ENCODE assay signal across 9 cellular contexts in genomic region chr17:81976332-81977210, GRCh38. TPM values are rescaled to one million over a fixed set of nuclear protein-coding genes. Genes with fewer than 3 reads are reported as not detected.
DNase-seq lines count a peak whose midpoint lies in the region; ATAC-seq, FAIRE-seq and TF ChIP-seq lines count a peak whose summit lies in the region.
"Had no signal": no experiment of that assay in that cellular context is flagged by ENCODE, and none has a peak within 500 bp of the region (broad histone marks: within the 10 kb centered on the region; RNA-seq: fewer than 3 reads in every experiment).

No MANE protein-coding gene starts in this region.

- H3K9me3 ChIP-seq in DOHH2 (ENCODE audit: control insufficient read depth, insufficient read depth, low read length): no peaks in the 10 kb centered on the region; the same call in 1 of the 2 replicates
- H3K9me3 ChIP-seq in OCI-LY7 (ENCODE audit: low read length): peaks cover 9% of the 10 kb centered on the region; the same call in 1 of the 2 replicates
- no peaks in the 10 kb centered on the region for H3K9me3 ChIP-seq in keratinocyte (ENCODE audit: control insufficient read depth, low read depth, low read length)

- H3K4me2 ChIP-seq in DOHH2 (ENCODE audit: low read length) (peak overlapping the region; percentile 95), OCI-LY7 (ENCODE audit: low read length) (peak overlapping the region; percentile 95), keratinocyte (ENCODE audit: control insufficient read depth, extremely low read depth, insufficient read depth, low read depth, low read length) (peak overlapping the region; percentile 83)

- peaks cover 12% of the 10 kb centered on the region; the same call in 1 of the 2 replicates for H3K36me3 ChIP-seq in DOHH2 (ENCODE audit: control insufficient read depth, low read length)
- peaks cover 14% of the 10 kb centered on the region; the same call in 1 of the 2 replicates for H3K36me3 ChIP-seq in OCI-LY7 (ENCODE audit: insufficient read depth, low read length)
- no peaks in the 10 kb centered on the region for H3K36me3 ChIP-seq in keratinocyte (ENCODE audit: control insufficient read depth in 2 of 2, extremely low read depth in 1 of 2, insufficient read depth in 2 of 2, low read length in 2 of 2)

- H3K9me2 ChIP-seq in DOHH2 (replicated peaks; ENCODE audit: control insufficient read depth, low read length) (no peaks in the 10 kb centered on the region), OCI-LY7 (ENCODE audit: insufficient read depth, low read length) (no peaks in the 10 kb centered on the region)

- CTCF ChIA-PET in OCI-LY7 (lab: Charles Lee; ENCODE audit: unreplicated experiment): interaction anchor here (1.1 kb wide), 1 partner anchor 44 kb away, joined by 3 read pairs; no protein-coding TSS in a partner anchor

- H3K27ac ChIP-seq in DOHH2 (ENCODE audit: low read depth, low read length) (peak overlapping the region; percentile 53), OCI-LY7 (ENCODE audit: low read depth, low read length, poor library complexity, severe bottlenecking) (peak overlapping the region; percentile 59), keratinocyte (ENCODE audit: control insufficient read depth, insufficient read depth, low read length) (peak overlapping the region; percentile 60)

- H3K4me3 ChIP-seq in DOHH2 (ENCODE audit: low read length) (peak overlapping the region; percentile 93), OCI-LY7 (ENCODE audit: low read depth, low read length, poor library complexity, severe bottlenecking) (peak overlapping the region; percentile 85), astrocyte of the spinal cord (ENCODE audit: low read depth, low read length) (peak overlapping the region; percentile 81), keratinocyte (ENCODE audit: control insufficient read depth in 2 of 3, extremely low read depth in 1 of 3, insufficient read depth in 2 of 3, low read depth in 1 of 3, low read length in 3 of 3) (peak overlapping the region; percentile 63 to 87 (median 83))

- TF ChIP-seq CTCF in DOHH2 (IDR thresholded peaks at IDR 0.05; ENCODE audit: low read depth, low read length, poor library complexity, severe bottlenecking): no peak
- no peak for TF ChIP-seq CTCF in OCI-LY7 (conservative IDR thresholded peaks at IDR 0.05; ENCODE audit: low read length)
- TF ChIP-seq CTCF in astrocyte of the spinal cord (IDR thresholded peaks at IDR 0.05; ENCODE audit: low read depth, low read length): no peak
- TF ChIP-seq CTCF in keratinocyte (optimal IDR thresholded peaks at IDR 0.05 in 1 of 3, IDR thresholded peaks at IDR 0.05 in 1 of 3, conservative IDR thresholded peaks at IDR 0.05 in 1 of 3; ENCODE audit: extremely low read depth in 1 of 3, insufficient read depth in 2 of 3, low read length in 3 of 3): no peak

- no peaks in the 10 kb centered on the region for H3K9me1 ChIP-seq in keratinocyte (ENCODE audit: control insufficient read depth, extremely low read depth, insufficient read depth, low read length)

- FAIRE-seq in keratinocyte (lab: Jason Lieb, UNC): no peak

- in situ Hi-C loops in astrocyte of the spinal cord (cut with HindIII; ENCODE audit: low sequenced_read_pairs): no loop called here

- ATAC-seq in HG03060 (IDR thresholded peaks at IDR 0.05; ENCODE audit: low read depth, unreplicated experiment): peak; percentile 7

- H2AFZ ChIP-seq in OCI-LY7 (ENCODE audit: low read length): peak overlapping the region; percentile 63
- H2AFZ ChIP-seq in keratinocyte (ENCODE audit: control insufficient read depth, low read length): peak overlapping the region; percentile 91

- dilution Hi-C loops in keratinocyte (cut with MboI; ENCODE audit: extremely low pct_ligation_motif_present, low sequenced_read_pairs): no loop called here

- H3K79me2 ChIP-seq in DOHH2 (ENCODE audit: control insufficient read depth, low read length) (peaks cover 10% of the 10 kb centered on the region), OCI-LY7 (ENCODE audit: insufficient read depth, low read depth, low read length) (peaks cover 10% of the 10 kb centered on the region; the same call in 1 of the 2 replicates), keratinocyte (ENCODE audit: control insufficient read depth, insufficient read depth, low read length) (no peaks in the 10 kb centered on the region)

- H3K27me3 ChIP-seq in DOHH2 (ENCODE audit: control insufficient read depth, low read length) (no peaks in the 10 kb centered on the region), keratinocyte (ENCODE audit: control insufficient read depth, extremely low read depth, insufficient read depth, low read length) (no peaks in the 10 kb centered on the region)

- peak overlapping the region; percentile 86 for H3K9ac ChIP-seq in keratinocyte (ENCODE audit: control insufficient read depth, extremely low read depth, insufficient read depth, low read length)

- DNase-seq in OCI-LY7 (ENCODE audit: low spot score) (peak; percentile 48), astrocyte of the spinal cord (ENCODE audit: low read depth, low spot score) (no peak), keratinocyte (ENCODE audit: low read depth, low spot score) (no peak), KG1 (lab: John Stamatoyannopoulos, UW) (no peak), cerebellar nuclear complex (lab: John Stamatoyannopoulos, UW) (no peak)
- peak; percentile 58 for DNase-seq in stimulated activated CD4-positive, alpha-beta T cell treated with anti-CD3 and anti-CD28 coated beads, Interleukin-1b, Interleukin-23, amount 100 ng/mL, for 48 hours

- intact Hi-C loops in OCI-LY7 (cut with micrococcal nuclease; ENCODE audit: unreplicated experiment): loop anchor here (1.0 kb wide), 1 partner anchor 8 kb away; no protein-coding TSS in a partner anchor

- TSS peak; percentile 90 for BruUV-seq in OCI-LY7 (replicated peaks; lab: Mats Ljungman, UMichigan)

- no peaks in the 10 kb centered on the region for H4K20me1 ChIP-seq in DOHH2 (ENCODE audit: control insufficient read depth, insufficient read depth, low read depth, low read length)
- H4K20me1 ChIP-seq in OCI-LY7 (ENCODE audit: insufficient read depth, low read length): no peaks in the 10 kb centered on the region
- H4K20me1 ChIP-seq in keratinocyte (ENCODE audit: control insufficient read depth, extremely low read depth, insufficient read depth, low read length): no peaks in the 10 kb centered on the region

- peaks cover 16% of the 10 kb centered on the region for H3K4me1 ChIP-seq in DOHH2 (ENCODE audit: control insufficient read depth, low read length)
- H3K4me1 ChIP-seq in OCI-LY7 (ENCODE audit: insufficient read depth, low read length, poor library complexity, severe bottlenecking): peaks cover 20% of the 10 kb centered on the region
- peaks cover 14% of the 10 kb centered on the region for H3K4me1 ChIP-seq in keratinocyte (ENCODE audit: control insufficient read depth, extremely low read depth, insufficient read depth, low read length)

- H3F3A ChIP-seq in DOHH2 (ENCODE audit: control insufficient read depth, insufficient read depth): no peaks in the 10 kb centered on the region; the same call in 1 of the 2 replicates

- POLR2A ChIA-PET in OCI-LY7 (lab: Charles Lee): interaction anchor here (0.5 to 0.9 kb wide), 5 partner anchors 8 to 885 kb away, joined by 3 to 7 read pairs (median 3); no protein-coding TSS in a partner anchor

RNA-seq across cellular contexts. Expression of gene ASPSCR1, which starts 0.9 kb away (rescaled TPM):
- 66.7 and 89.1 TPM in 2 replicates for total RNA-seq in OCI-LY7 (2014; rRNA removed; shearing (Covaris generic))
- total RNA-seq in OCI-LY7 (2022): 77.8 and 81.8 TPM in 2 replicates
- polyA plus RNA-seq in keratinocyte: 5.2 to 8.3 TPM (median 6.7 TPM) in 3 replicates
- 5.0 TPM for polyA plus RNA-seq in keratinocyte (2011; ENCODE audit: low read depth)
- 3.0 and 9.1 TPM in 2 replicates for polyA plus RNA-seq in keratinocyte (2011; cell fraction: cytosol; rRNA removed)
- 8.5 and 12.9 TPM in 2 replicates for polyA plus RNA-seq in keratinocyte (2011; cell fraction: nucleus; rRNA removed)
- polyA plus RNA-seq in keratinocyte (2012; ENCODE audit: low replicate concordance): 11.5 TPM in 2 replicates
- polyA minus RNA-seq in keratinocyte: 4.7 to 10.0 TPM (median 6.3 TPM) in 3 replicates
- polyA minus RNA-seq in keratinocyte (2011; cell fraction: cytosol; rRNA and poly(A)+ RNA removed): 24.2 TPM
- polyA minus RNA-seq in keratinocyte (2011; cell fraction: nucleus; rRNA and poly(A)+ RNA removed): 6.4 and 8.9 TPM in 2 replicates

RNA-seq across cellular contexts. Expression of gene NOTUM, which starts 15.6 kb away (rescaled TPM):
- total RNA-seq in OCI-LY7 (2014; rRNA removed; shearing (Covaris generic)): 3.6 and 4.4 TPM in 2 replicates
- 0.88 and 1.9 TPM in 2 replicates for total RNA-seq in OCI-LY7 (2022)
- not detected in 3 replicates for polyA plus RNA-seq in keratinocyte
- not detected for polyA plus RNA-seq in keratinocyte (2011; ENCODE audit: low read depth)
- polyA plus RNA-seq in keratinocyte (2011; cell fraction: cytosol; rRNA removed): not detected in 2 replicates
- not detected in 2 replicates for polyA plus RNA-seq in keratinocyte (2011; cell fraction: nucleus; rRNA removed)
- not detected in 2 replicates for polyA plus RNA-seq in keratinocyte (2012; ENCODE audit: low replicate concordance)
- not detected in 3 replicates for polyA minus RNA-seq in keratinocyte
- polyA minus RNA-seq in keratinocyte (2011; cell fraction: cytosol; rRNA and poly(A)+ RNA removed): not detected
- not detected in 2 replicates for polyA minus RNA-seq in keratinocyte (2011; cell fraction: nucleus; rRNA and poly(A)+ RNA removed)

RNA-seq across cellular contexts. Expression of gene MYADML2, which starts 29.5 kb away (rescaled TPM):
- total RNA-seq in OCI-LY7 (2014; rRNA removed; shearing (Covaris generic)): 0.19 TPM in 1 of 2 replicates, not detected in the other
- total RNA-seq in OCI-LY7 (2022): not detected in 2 replicates
- not detected in 3 replicates for polyA plus RNA-seq in keratinocyte
- not detected for polyA plus RNA-seq in keratinocyte (2011; ENCODE audit: low read depth)
- polyA plus RNA-seq in keratinocyte (2011; cell fraction: cytosol; rRNA removed): not detected in 2 replicates
- not detected in 2 replicates for polyA plus RNA-seq in keratinocyte (2011; cell fraction: nucleus; rRNA removed)
- polyA plus RNA-seq in keratinocyte (2012; ENCODE audit: low replicate concordance): not detected in 2 replicates
- polyA minus RNA-seq in keratinocyte: not detected in 3 replicates
- not detected for polyA minus RNA-seq in keratinocyte (2011; cell fraction: cytosol; rRNA and poly(A)+ RNA removed)
- polyA minus RNA-seq in keratinocyte (2011; cell fraction: nucleus; rRNA and poly(A)+ RNA removed): not detected in 2 replicates
- total RNA-seq: SK-MEL-5 had no signal

RNA-seq across cellular contexts. Expression of gene PYCR1, which starts 39.5 kb away (rescaled TPM):
- total RNA-seq in OCI-LY7 (2014; rRNA removed; shearing (Covaris generic)): 211 and 239 TPM in 2 replicates
- 165 and 173 TPM in 2 replicates for total RNA-seq in OCI-LY7 (2022)
- 22.2 to 27.9 TPM (median 27.9 TPM) in 3 replicates for polyA plus RNA-seq in keratinocyte
- 2.4 TPM for polyA plus RNA-seq in keratinocyte (2011; ENCODE audit: low read depth)
- 20.0 and 36.4 TPM in 2 replicates for polyA plus RNA-seq in keratinocyte (2011; cell fraction: cytosol; rRNA removed)
- 13.3 and 17.7 TPM in 2 replicates for polyA plus RNA-seq in keratinocyte (2011; cell fraction: nucleus; rRNA removed)
- 38.8 and 40.1 TPM in 2 replicates for polyA plus RNA-seq in keratinocyte (2012; ENCODE audit: low replicate concordance)
- polyA minus RNA-seq in keratinocyte: 18.5 to 56.9 TPM (median 24.4 TPM) in 3 replicates
- polyA minus RNA-seq in keratinocyte (2011; cell fraction: cytosol; rRNA and poly(A)+ RNA removed): 44.1 TPM
- polyA minus RNA-seq in keratinocyte (2011; cell fraction: nucleus; rRNA and poly(A)+ RNA removed): 9.2 and 11.3 TPM in 2 replicates

RNA-seq across cellular contexts. Expression of gene CENPX, which starts 46.1 kb away (rescaled TPM):
- total RNA-seq in OCI-LY7 (2014; rRNA removed; shearing (Covaris generic)): 249 and 251 TPM in 2 replicates
- total RNA-seq in OCI-LY7 (2022): 107 and 130 TPM in 2 replicates
- 38.3 to 52.0 TPM (median 48.2 TPM) in 3 replicates for polyA plus RNA-seq in keratinocyte
- 4.8 TPM for polyA plus RNA-seq in keratinocyte (2011; ENCODE audit: low read depth)
- polyA plus RNA-seq in keratinocyte (2011; cell fraction: cytosol; rRNA removed): 19.8 and 41.7 TPM in 2 replicates
- 19.4 and 20.6 TPM in 2 replicates for polyA plus RNA-seq in keratinocyte (2011; cell fraction: nucleus; rRNA removed)
- polyA plus RNA-seq in keratinocyte (2012; ENCODE audit: low replicate concordance): 24.4 and 64.8 TPM in 2 replicates
- polyA minus RNA-seq in keratinocyte: 7.8 to 10.6 TPM (median 9.1 TPM) in 3 replicates
- polyA minus RNA-seq in keratinocyte (2011; cell fraction: cytosol; rRNA and poly(A)+ RNA removed): 30.5 TPM
- polyA minus RNA-seq in keratinocyte (2011; cell fraction: nucleus; rRNA and poly(A)+ RNA removed): 5.0 and 6.1 TPM in 2 replicates

Comparison
In these comparisons a context has a peak if more than half of its experiments do, and no peak if none do; other contexts are left out.
1. DNase-seq: peak in OCI-LY7 (single experiment) and stimulated activated CD4-positive, alpha-beta T cell treated with anti-CD3 and anti-CD28 coated beads, Interleukin-1b, Interleukin-23, amount 100 ng/mL, for 48 hours (single experiment); none in astrocyte of the spinal cord (single experiment), keratinocyte (single experiment), KG1 (single experiment) and cerebellar nuclear complex (0 of 2).
2. Peak in every context shown above with its lines, with median percentiles within 50 percentile points of each other: H3K27ac ChIP-seq, H3K4me2 ChIP-seq and H3K4me3 ChIP-seq.